Comparison of ENCODE assay signal across 18 cellular contexts in the genomic region with DNA sequence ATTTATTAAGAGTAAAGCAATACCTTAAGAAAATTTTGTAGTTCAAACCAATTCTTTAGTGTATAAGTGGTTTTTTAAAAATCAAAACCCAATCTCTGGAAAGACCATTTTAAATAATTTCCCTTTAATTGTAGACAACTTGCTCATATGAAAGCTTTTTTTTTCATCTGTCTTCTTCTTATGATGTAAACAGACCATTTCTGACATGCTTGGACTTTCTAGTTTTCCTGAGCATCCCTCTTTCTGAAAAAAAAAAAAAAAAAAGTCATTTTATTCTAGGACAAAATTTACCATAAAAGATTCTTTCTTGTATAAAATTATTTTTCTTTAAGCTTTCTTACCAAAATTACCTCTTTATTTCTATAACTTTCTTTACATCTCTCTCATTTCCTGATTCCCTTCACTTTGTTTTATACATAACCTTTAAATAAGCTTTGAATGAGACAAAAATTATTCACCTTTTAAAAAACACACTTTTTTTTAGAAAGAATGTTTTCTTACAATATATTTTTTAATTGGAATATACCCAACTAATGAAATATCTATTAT.
A peak's percentile ranks its signal among the peaks of the same experiment; 100 is the strongest.
DNase-seq lines count a peak whose midpoint lies in the region; ATAC-seq, FAIRE-seq and TF ChIP-seq lines count a peak whose summit lies in the region.
"Had no signal": no experiment of that assay in that cellular context is flagged by ENCODE, and none has a peak within 500 bp of the region (broad histone marks: within the 10 kb centered on the region; RNA-seq: fewer than 3 reads in every experiment).

No MANE protein-coding gene starts in this region.

- H3K9me3 Mint-ChIP-seq in CD8-positive, alpha-beta memory T cell: peaks cover 6 to 10% (median 8%) of the 10 kb centered on the region in 5 donors
- H3K9me3 Mint-ChIP-seq in activated naive CD8-positive, alpha-beta T cell treated with anti-CD3 and anti-CD28 coated beads, Interleukin-2, amount 50 U/mL, for 24 hours: peaks cover 29% of the 10 kb centered on the region

- CTCF ChIA-PET in CD8-positive, alpha-beta memory T cell (lab: Charles Lee): interaction anchor here (0.7 to 3.6 kb wide), 3 partner anchors 9 to 145 kb away, joined by 3 to 26 read pairs (median 3); no protein-coding TSS in a partner anchor

- no peaks in the 10 kb centered on the region for H3K9me3 ChIP-seq in kidney (ENCODE audit: control insufficient read depth in 1 of 2, low read length in 2 of 2)
- H3K9me3 ChIP-seq in CD8-positive, alpha-beta memory T cell (ENCODE audit: low read length): no peaks in the 10 kb centered on the region
- no peaks in the 10 kb centered on the region for H3K9me3 ChIP-seq in gastroesophageal sphincter
- H3K9me3 ChIP-seq: body of pancreas had no signal

- H3K27me3 ChIP-seq in CD8-positive, alpha-beta memory T cell (ENCODE audit: insufficient read depth, low read length, poor library complexity, severe bottlenecking): no peaks in the 10 kb centered on the region
- no peaks in the 10 kb centered on the region for H3K27me3 ChIP-seq in gastroesophageal sphincter
- H3K27me3 ChIP-seq: body of pancreas had no signal

- H3K36me3 ChIP-seq in kidney (ENCODE audit: control insufficient read depth in 1 of 2, insufficient read depth in 2 of 2, low read length in 2 of 2) (no peaks in the 10 kb centered on the region), gastroesophageal sphincter (peaks cover 0 to 51% of the 10 kb centered on the region in 2 donors)
- no peaks in the 10 kb centered on the region for H3K36me3 ChIP-seq in CD8-positive, alpha-beta memory T cell (ENCODE audit: insufficient read depth, low read length)

- intact Hi-C loops in kidney (cut with DNase I): no loop called here

- peaks cover 25 to 34% (median 29%) of the 10 kb centered on the region in 3 donors for H3K4me1 Mint-ChIP-seq in CD8-positive, alpha-beta memory T cell
- peaks cover 17% of the 10 kb centered on the region for H3K4me1 Mint-ChIP-seq in activated naive CD8-positive, alpha-beta T cell treated with anti-CD3 and anti-CD28 coated beads, Interleukin-2, amount 50 U/mL, for 24 hours

- POLR2A ChIA-PET in CD8-positive, alpha-beta memory T cell (lab: Charles Lee): interaction anchor here (0.7 kb wide), 1 partner anchor 903 kb away, joined by 3 read pairs; no protein-coding TSS in a partner anchor

- H3K4me3 Mint-ChIP-seq in CD8-positive, alpha-beta memory T cell: no peak overlapping the region
- H3K4me3 Mint-ChIP-seq in activated naive CD8-positive, alpha-beta T cell treated with anti-CD3 and anti-CD28 coated beads, Interleukin-2, amount 50 U/mL, for 24 hours: no peak overlapping the region

- FAIRE-seq in kidney (lab: Jason Lieb, UNC): peak; percentile 78
- FAIRE-seq: HTR-8/SVneo, islet of Langerhans had no signal

- no peak for TF ChIP-seq CTCF in HFF-Myc (IDR thresholded peaks at IDR 0.05; ENCODE audit: low read depth, low read length, missing control alignments)
- TF ChIP-seq CTCF in kidney (IDR thresholded peaks at IDR 0.05; ENCODE audit: borderline replicate concordance, extremely low read depth, insufficient read depth): no peak
- TF ChIP-seq CTCF in gastroesophageal sphincter (IDR thresholded peaks at IDR 0.05): no peak

- no peaks in the 10 kb centered on the region for H3K4me1 ChIP-seq in kidney (ENCODE audit: control insufficient read depth in 1 of 2, insufficient read depth in 1 of 2, low read depth in 1 of 2, low read length in 2 of 2)
- H3K4me1 ChIP-seq in CD8-positive, alpha-beta memory T cell (ENCODE audit: insufficient read depth, low read length): peaks cover 18% of the 10 kb centered on the region
- no peaks in the 10 kb centered on the region for H3K4me1 ChIP-seq in gastroesophageal sphincter

- no peak for ATAC-seq in gastroesophageal sphincter
- ATAC-seq in activated naive CD8-positive, alpha-beta T cell treated with anti-CD3 and anti-CD28 coated beads, Interleukin-2, amount 50 U/mL, for 24 hours: no peak
- ATAC-seq: body of pancreas, mucosa of descending colon, SK-N-SH treated with all-trans-retinoic acid at 6 μM for 48 hours had no signal

- H3K4me3 ChIP-seq in HFF-Myc (replicated peaks; ENCODE audit: low read depth, low read length): no peak overlapping the region
- no peak overlapping the region for H3K4me3 ChIP-seq in kidney (ENCODE audit: low read length in 2 of 2)
- no peak overlapping the region for H3K4me3 ChIP-seq in CD8-positive, alpha-beta memory T cell (ENCODE audit: low read length)
- H3K4me3 ChIP-seq in gastroesophageal sphincter: no peak overlapping the region
- H3K4me3 ChIP-seq: body of pancreas, mucosa of descending colon had no signal

- no peak overlapping the region for H3K27ac Mint-ChIP-seq in CD8-positive, alpha-beta memory T cell
- H3K27ac Mint-ChIP-seq in activated naive CD8-positive, alpha-beta T cell treated with anti-CD3 and anti-CD28 coated beads, Interleukin-2, amount 50 U/mL, for 24 hours: no peak overlapping the region

- H3K27me3 Mint-ChIP-seq in CD8-positive, alpha-beta memory T cell: peaks cover 0 to 2% of the 10 kb centered on the region in 2 donors
- H3K27me3 Mint-ChIP-seq in activated naive CD8-positive, alpha-beta T cell treated with anti-CD3 and anti-CD28 coated beads, Interleukin-2, amount 50 U/mL, for 24 hours: no peaks in the 10 kb centered on the region

- no peak overlapping the region for H3K9ac ChIP-seq in kidney (ENCODE audit: low read length in 2 of 2)

- in situ Hi-C loops in SK-MEL-5 (cut with HindIII; ENCODE audit: low pct_unique_long_range_greater_than_20kb, low sequenced_read_pairs): loop anchor here (25.0 kb wide), 1 partner anchor 126 kb away; no protein-coding TSS in a partner anchor

- TF ChIP-seq POLR2A in gastroesophageal sphincter (IDR thresholded peaks at IDR 0.05): no peak

- H3K27ac ChIP-seq in kidney (ENCODE audit: low read depth in 2 of 2, low read length in 2 of 2) (no peak overlapping the region), gastroesophageal sphincter (no peak overlapping the region)
- H3K27ac ChIP-seq in CD8-positive, alpha-beta memory T cell (ENCODE audit: low read depth, low read length): no peak overlapping the region
- H3K27ac ChIP-seq: body of pancreas, VCaP had no signal

- DNase-seq in NCI-H1092 (lab: John Stamatoyannopoulos, UW): peak; percentile 30
- no peak for DNase-seq in NCI-H1092 treated with DMSO at 0.1 percent for 48 hours (lab: John Stamatoyannopoulos, UW)
- peak; percentile 33 for DNase-seq in HFF-Myc (ENCODE audit: extremely low read depth, low read depth)
- peak; percentile 28 for DNase-seq in SK-MEL-5 (ENCODE audit: low read depth, low spot score)
- DNase-seq in kidney: no peak
- DNase-seq in CD8-positive, alpha-beta memory T cell: no peak
- DNase-seq in activated naive CD8-positive, alpha-beta T cell treated with anti-CD3 and anti-CD28 coated beads, Interleukin-2, amount 50 U/mL, for 24 hours: no peak
- DNase-seq: 8988T; activated gamma-delta T cell treated with Interleukin-2 at 50 U/mL for 16 hours; body of pancreas; effector memory CD4-positive, alpha-beta T cell; mucosa of descending colon; NCI-H1417 treated with DMSO at 0.1 percent for 48 hours had no signal

- peaks cover 0 to 13% (median 0%) of the 10 kb centered on the region in 3 donors for H3K36me3 Mint-ChIP-seq in CD8-positive, alpha-beta memory T cell
- H3K36me3 Mint-ChIP-seq in activated naive CD8-positive, alpha-beta T cell treated with anti-CD3 and anti-CD28 coated beads, Interleukin-2, amount 50 U/mL, for 24 hours (ENCODE audit: low read depth): peaks cover 16% of the 10 kb centered on the region

- no peak for TF ChIP-seq EP300 in gastroesophageal sphincter (IDR thresholded peaks at IDR 0.05)

Comparison
In these comparisons a context has a peak if more than half of its experiments do, and no peak if none do; other contexts are left out.
1. DNase-seq: peak in NCI-H1092 (single experiment), HFF-Myc (single experiment) and SK-MEL-5 (single experiment); none in NCI-H1092 treated with DMSO at 0.1 percent for 48 hours (single experiment), kidney (single experiment), CD8-positive, alpha-beta memory T cell (0 of 5) and activated naive CD8-positive, alpha-beta T cell treated with anti-CD3 and anti-CD28 coated beads, Interleukin-2, amount 50 U/mL, for 24 hours (single experiment).